In genomic region chr20:17787816-17788215, GRCh38 we compare ENCODE assay signal across 6 cellular contexts.
"Had no signal": no experiment of that assay in that cellular context is flagged by ENCODE, and none has a peak within 500 bp of the region (broad histone marks: within the 10 kb centered on the region; RNA-seq: fewer than 3 reads in every experiment).

No MANE protein-coding gene starts in this region.

- H3K27ac Mint-ChIP-seq: IgD-negative memory B cell had no signal

- H3K36me3 Mint-ChIP-seq: IgD-negative memory B cell had no signal

- H3K27ac ChIP-seq: GM23248, HL-60 had no signal

- H3K4me3 Mint-ChIP-seq: H9, IgD-negative memory B cell had no signal

- DNase-seq: GM23248, H9, HCEC 1CT, KBM-7 had no signal

- H2AFZ ChIP-seq: GM23248 had no signal

- H3K9ac ChIP-seq: GM23248 had no signal

- H3K4me3 ChIP-seq: GM23248 had no signal
